Comparison of ENCODE assay signal across 17 cellular contexts in the genomic region with DNA sequence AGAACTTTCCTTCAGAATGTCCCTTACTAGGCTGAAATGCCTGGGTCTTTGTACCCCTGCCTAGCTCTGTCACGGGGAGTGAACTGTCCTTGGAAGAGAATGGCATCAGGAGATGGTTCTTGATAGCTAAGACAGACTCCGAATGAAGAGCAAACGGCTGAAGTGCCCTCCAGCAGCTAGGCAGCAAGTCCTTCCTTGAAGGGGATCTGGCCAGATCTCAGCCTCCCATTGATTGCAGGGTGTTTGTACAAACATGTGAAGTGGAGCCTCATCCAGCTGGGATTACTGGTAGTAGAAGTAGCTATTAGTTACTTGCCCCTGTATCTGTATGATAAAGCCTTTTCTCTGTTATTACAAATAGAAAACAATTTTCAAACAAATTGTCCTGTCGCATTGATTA. TPM values are rescaled to one million over a fixed set of nuclear protein-coding genes. Genes with fewer than 3 reads are reported as not detected.
"Had no signal": no experiment of that assay in that cellular context is flagged by ENCODE, and none has a peak within 500 bp of the region (broad histone marks: within the 10 kb centered on the region; RNA-seq: fewer than 3 reads in every experiment).

No MANE protein-coding gene starts in this region.

- DNase-seq: activated CD4-positive, alpha-beta T cell treated with anti-CD3 and anti-CD28 coated beads, Interleukin-2, amount 10 ng/mL, durations not matched to agents 7 days and 5 days; activated CD8-positive, alpha-beta memory T cell treated with anti-CD3 and anti-CD28 coated beads, Interleukin-2, amount 50 U/mL, for 48 hours; activated gamma-delta T cell; activated T-cell treated with anti-CD3 and anti-CD28 coated beads, Interleukin-2, amount 50 U/mL, for 72 hours; amniotic stem cell; body of pancreas; caudate nucleus; colonic mucosa; islet precursor cell; mammary epithelial cell; naive B cell; stimulated activated CD4-positive, alpha-beta T cell treated with anti-CD3 and anti-CD28 coated beads, Interleukin-1b, Interleukin-23, amount 100 ng/mL, for 48 hours had no signal

- H3K36me3 Mint-ChIP-seq: activated naive CD4-positive, alpha-beta T cell treated with anti-CD3 and anti-CD28 coated beads, Interleukin-2, amount 50 U/mL, for 72 hours; naive B cell had no signal

- ATAC-seq: activated naive CD4-positive, alpha-beta T cell treated with anti-CD3 and anti-CD28 coated beads, Interleukin-2, amount 50 U/mL, for 72 hours; activated T-cell treated with anti-CD3 and anti-CD28 coated beads, Interleukin-2, amount 50 U/mL, for 72 hours; body of pancreas; esophagus mucosa had no signal

- H3K4me1 Mint-ChIP-seq: activated CD4-positive, alpha-beta T cell treated with anti-CD3 and anti-CD28 coated beads, Interleukin-2, amount 10 ng/mL, durations not matched to agents 7 days and 5 days; naive B cell had no signal

- H3K9me3 ChIP-seq: body of pancreas, colonic mucosa, thoracic aorta had no signal

- H3K9me3 Mint-ChIP-seq: activated CD4-positive, alpha-beta T cell treated with anti-CD3 and anti-CD28 coated beads, Interleukin-2, amount 10 ng/mL, durations not matched to agents 7 days and 5 days; activated naive CD4-positive, alpha-beta T cell treated with anti-CD3 and anti-CD28 coated beads, Interleukin-2, amount 50 U/mL, for 72 hours; activated T-cell treated with anti-CD3 and anti-CD28 coated beads, Interleukin-2, amount 50 U/mL, for 72 hours; naive B cell had no signal

- H3K4me1 ChIP-seq: body of pancreas, colonic mucosa, parathyroid adenoma had no signal

- H3K4me3 Mint-ChIP-seq: activated CD4-positive, alpha-beta T cell treated with anti-CD3 and anti-CD28 coated beads, Interleukin-2, amount 10 ng/mL, durations not matched to agents 7 days and 5 days; activated T-cell treated with anti-CD3 and anti-CD28 coated beads, Interleukin-2, amount 50 U/mL, for 72 hours; naive B cell had no signal

- H3K4me3 ChIP-seq: body of pancreas, colonic mucosa, hepatocyte, thoracic aorta had no signal

- H3K4me2 ChIP-seq: hepatocyte had no signal

- H3K27ac ChIP-seq: body of pancreas, colonic mucosa, hepatocyte, parathyroid adenoma, thoracic aorta had no signal

- H3K9ac ChIP-seq: parathyroid adenoma had no signal

- H2AFZ ChIP-seq: hepatocyte, parathyroid adenoma had no signal

- H3K27ac Mint-ChIP-seq: activated CD4-positive, alpha-beta T cell treated with anti-CD3 and anti-CD28 coated beads, Interleukin-2, amount 10 ng/mL, durations not matched to agents 7 days and 5 days; activated naive CD4-positive, alpha-beta T cell treated with anti-CD3 and anti-CD28 coated beads, Interleukin-2, amount 50 U/mL, for 72 hours; activated T-cell treated with anti-CD3 and anti-CD28 coated beads, Interleukin-2, amount 50 U/mL, for 72 hours; naive B cell had no signal

- H3K27me3 ChIP-seq: body of pancreas, colonic mucosa, hepatocyte had no signal

- H3K36me3 ChIP-seq: colonic mucosa, thoracic aorta had no signal

RNA-seq across cellular contexts. Expression of a gene that starts 30.9 kb away (rescaled TPM):
- total RNA-seq: activated CD4-positive, alpha-beta T cell treated with anti-CD3 and anti-CD28 coated beads, Interleukin-2, amount 10 ng/mL, durations not matched to agents 7 days and 5 days; esophagus mucosa; mammary epithelial cell; thoracic aorta had no signal
- polyA plus RNA-seq: mammary epithelial cell had no signal

RNA-seq across cellular contexts. Expression of a gene that starts 31.0 kb away (rescaled TPM):
- total RNA-seq: activated CD4-positive, alpha-beta T cell treated with anti-CD3 and anti-CD28 coated beads, Interleukin-2, amount 10 ng/mL, durations not matched to agents 7 days and 5 days; esophagus mucosa; hepatocyte; mammary epithelial cell; thoracic aorta had no signal
- polyA plus RNA-seq: hepatocyte, mammary epithelial cell had no signal

RNA-seq across cellular contexts. Expression of a gene that starts 35.7 kb away (rescaled TPM):
- total RNA-seq: activated CD4-positive, alpha-beta T cell treated with anti-CD3 and anti-CD28 coated beads, Interleukin-2, amount 10 ng/mL, durations not matched to agents 7 days and 5 days; activated naive CD4-positive, alpha-beta T cell treated with anti-CD3 and anti-CD28 coated beads, Interleukin-2, amount 50 U/mL, for 72 hours; mammary epithelial cell had no signal
